ENCODE assay signal across 10 cellular contexts in the genomic region with DNA sequence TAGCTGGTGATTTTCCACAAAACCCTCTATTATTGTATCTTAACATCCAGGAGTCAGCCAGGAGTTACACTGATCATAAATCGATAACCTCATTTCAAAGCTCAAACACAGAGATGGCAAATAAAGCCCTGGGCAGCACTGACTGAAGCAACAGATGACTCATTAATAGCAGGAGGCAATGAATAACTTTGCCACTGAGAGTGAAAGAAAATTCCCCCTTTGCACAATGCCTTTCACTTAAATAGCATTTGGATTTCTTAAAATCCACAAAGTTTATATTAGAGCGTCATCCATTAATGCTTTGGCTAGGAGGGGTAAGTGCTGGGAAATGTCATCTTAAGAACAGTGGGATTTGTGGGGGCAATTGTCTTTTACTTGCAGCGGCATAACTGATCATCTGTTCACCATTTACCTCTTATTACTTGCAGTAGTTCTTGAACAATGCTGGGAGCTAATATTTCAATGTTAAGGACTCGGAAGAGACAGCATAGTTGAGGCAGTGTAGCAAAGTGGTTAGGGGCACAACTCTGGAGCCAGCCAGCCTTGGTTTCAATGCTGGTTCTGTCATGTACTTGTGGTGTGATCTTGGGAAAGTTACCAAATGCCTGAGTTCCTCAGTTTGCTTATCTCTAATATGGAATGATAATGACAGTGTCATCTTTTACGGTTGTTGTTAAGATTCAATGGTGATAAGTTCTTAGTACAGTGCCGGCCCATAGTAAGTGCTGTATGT.
DNase-seq lines count a peak whose midpoint lies in the region; ATAC-seq, FAIRE-seq and TF ChIP-seq lines count a peak whose summit lies in the region.
"Had no signal": no experiment of that assay in that cellular context is flagged by ENCODE, and none has a peak within 500 bp of the region (broad histone marks: within the 10 kb centered on the region; RNA-seq: fewer than 3 reads in every experiment).

No MANE protein-coding gene starts in this region.

- H3K4me3 ChIP-seq in ACC112 (ENCODE audit: low read depth, low read length) (peak overlapping the region; percentile 53; the same call in 1 of the 2 replicates), RWPE2 (ENCODE audit: severe bottlenecking) (no peak overlapping the region), kidney (ENCODE audit: low read length in 2 of 2) (peak overlapping the region; percentile 52 to 60), BE2C (ENCODE audit: low read depth, low read length) (no peak overlapping the region), mesendoderm (ENCODE audit: low read length) (no peak overlapping the region)
- H3K4me3 ChIP-seq: suprapubic skin had no signal

- H4K8ac ChIP-seq in mesendoderm (ENCODE audit: low read depth, low read length), result no peak overlapping the region

- H2AK5ac ChIP-seq in mesendoderm (ENCODE audit: low read length), result no peak overlapping the region

- peak; percentile 38 for FAIRE-seq in kidney (lab: Jason Lieb, UNC)

- WGBS in mesendoderm (ENCODE audit: extremely low coverage, insufficient coverage, low lambda C conversion rate), result no CpG with 5 or more reads among the region's 6 CpGs

- H4K5ac ChIP-seq in mesendoderm (ENCODE audit: low read length), result no peak overlapping the region

- no peak overlapping the region for H3K4ac ChIP-seq in mesendoderm (ENCODE audit: low read depth, low read length)

- H3K27ac ChIP-seq in ACC112 (ENCODE audit: low read depth, low read length) (peak overlapping the region; percentile 85), RWPE2 (ENCODE audit: poor library complexity, severe bottlenecking) (peak overlapping the region; percentile 30), kidney (ENCODE audit: low read depth in 2 of 2, low read length in 2 of 2) (peak overlapping the region in 1 of 2 donors; percentile 36), mesendoderm (ENCODE audit: low read depth, low read length) (no peak overlapping the region)
- H3K27ac ChIP-seq: suprapubic skin had no signal

- H2BK5ac ChIP-seq in mesendoderm (ENCODE audit: low read length), result no peak overlapping the region

- no peak overlapping the region for H3K18ac ChIP-seq in mesendoderm (ENCODE audit: low read length)

- H3K36me3 ChIP-seq in ACC112 (ENCODE audit: insufficient read depth, low read length) (no peaks in the 10 kb centered on the region), RWPE2 (ENCODE audit: low read depth) (no peaks in the 10 kb centered on the region), kidney (ENCODE audit: control insufficient read depth in 1 of 2, insufficient read depth in 2 of 2, low read length in 2 of 2) (no peaks in the 10 kb centered on the region), BE2C (no peaks in the 10 kb centered on the region), mesendoderm (ENCODE audit: control insufficient read depth, insufficient read depth, low read length) (no peaks in the 10 kb centered on the region)
- H3K36me3 ChIP-seq: Peyer's patch, suprapubic skin had no signal

- no peak overlapping the region for H3K23ac ChIP-seq in mesendoderm (ENCODE audit: low read length)

- H3K79me2 ChIP-seq in ACC112 (ENCODE audit: control insufficient read depth, insufficient read depth, low read length, unreplicated experiment) (no peaks in the 10 kb centered on the region), mesendoderm (ENCODE audit: control insufficient read depth, insufficient read depth, low read length) (no peaks in the 10 kb centered on the region)

- DNase-seq in RWPE2 (ENCODE audit: low spot score) (no peak), kidney (no peak), BE2C (no peak), NCI-H1694 (lab: John Stamatoyannopoulos, UW) (no peak), head of caudate nucleus (no peak), mesendoderm (no peak)

- H3K4me1 ChIP-seq in ACC112 (ENCODE audit: control insufficient read depth, insufficient read depth, low read length, unreplicated experiment), result peaks cover 59% of the 10 kb centered on the region
- H3K4me1 ChIP-seq in RWPE2 (ENCODE audit: insufficient read depth, poor library complexity, severe bottlenecking), result peaks cover 41% of the 10 kb centered on the region
- peaks cover 10 to 17% of the 10 kb centered on the region in 2 donors for H3K4me1 ChIP-seq in kidney (ENCODE audit: control insufficient read depth in 1 of 2, insufficient read depth in 1 of 2, low read depth in 1 of 2, low read length in 2 of 2)
- H3K4me1 ChIP-seq in BE2C, result peaks cover 28% of the 10 kb centered on the region
- H3K4me1 ChIP-seq in mesendoderm (ENCODE audit: control insufficient read depth, low read depth, low read length), result no peaks in the 10 kb centered on the region

- no peaks in the 10 kb centered on the region for H3K79me1 ChIP-seq in mesendoderm (ENCODE audit: low read length)

- intact Hi-C loops in kidney (cut with DNase I), result no loop called here
- intact Hi-C loops in head of caudate nucleus (cut with DNase I), result no loop called here

- H3K56ac ChIP-seq in mesendoderm (ENCODE audit: low read length), result no peak overlapping the region

- H3K27me3 ChIP-seq in ACC112 (ENCODE audit: insufficient read depth, low read length), result no peaks in the 10 kb centered on the region
- no peaks in the 10 kb centered on the region for H3K27me3 ChIP-seq in RWPE2 (ENCODE audit: insufficient read depth, poor library complexity, severe bottlenecking)
- H3K27me3 ChIP-seq in BE2C, result no peaks in the 10 kb centered on the region
- no peaks in the 10 kb centered on the region for H3K27me3 ChIP-seq in mesendoderm (ENCODE audit: insufficient read depth, low read length, poor library complexity)
- H3K27me3 ChIP-seq: Peyer's patch, suprapubic skin had no signal

- TF ChIP-seq CTCF in RWPE2 (IDR thresholded peaks at IDR 0.05; ENCODE audit: poor library complexity, severe bottlenecking) (no peak), kidney (IDR thresholded peaks at IDR 0.05; ENCODE audit: borderline replicate concordance, extremely low read depth, insufficient read depth) (no peak), BE2C (IDR thresholded peaks at IDR 0.05; ENCODE audit: low read depth, low read length) (no peak)

- H3K4me2 ChIP-seq in mesendoderm (ENCODE audit: low read length), result no peak overlapping the region

- H2BK120ac ChIP-seq in mesendoderm (ENCODE audit: low read depth, low read length), result no peak overlapping the region

- peak overlapping the region; percentile 35 for H2AFZ ChIP-seq in ACC112 (ENCODE audit: low read length, unreplicated experiment)

- H2BK15ac ChIP-seq in mesendoderm (replicated peaks; ENCODE audit: low read depth), result no peak overlapping the region

- peak; percentile 64 for ATAC-seq in GM21717 (IDR thresholded peaks at IDR 0.05; ENCODE audit: unreplicated experiment)
- peak; percentile 73 for ATAC-seq in RWPE2 (ENCODE audit: low read depth)

- H3K9ac ChIP-seq in kidney (ENCODE audit: low read length in 2 of 2), result peak overlapping the region in 1 of 2 donors; percentile 34
- H3K9ac ChIP-seq in mesendoderm (ENCODE audit: low read length), result no peak overlapping the region

- H3K9me3 ChIP-seq in RWPE2 (ENCODE audit: severe bottlenecking), result no peaks in the 10 kb centered on the region
- H3K9me3 ChIP-seq in kidney (ENCODE audit: control insufficient read depth in 1 of 2, low read length in 2 of 2), result no peaks in the 10 kb centered on the region
- no peaks in the 10 kb centered on the region for H3K9me3 ChIP-seq in BE2C
- H3K9me3 ChIP-seq: Peyer's patch, suprapubic skin had no signal

Comparison
In these comparisons a context has a peak if more than half of its experiments do, and no peak if none do; other contexts are left out.
1. H3K4me3 ChIP-seq: peak in ACC112 (single experiment) and kidney (2 of 2); none in RWPE2 (single experiment), BE2C (single experiment) and mesendoderm (single experiment).